Comparison of ENCODE assay signal across 20 cellular contexts in the genomic region with DNA sequence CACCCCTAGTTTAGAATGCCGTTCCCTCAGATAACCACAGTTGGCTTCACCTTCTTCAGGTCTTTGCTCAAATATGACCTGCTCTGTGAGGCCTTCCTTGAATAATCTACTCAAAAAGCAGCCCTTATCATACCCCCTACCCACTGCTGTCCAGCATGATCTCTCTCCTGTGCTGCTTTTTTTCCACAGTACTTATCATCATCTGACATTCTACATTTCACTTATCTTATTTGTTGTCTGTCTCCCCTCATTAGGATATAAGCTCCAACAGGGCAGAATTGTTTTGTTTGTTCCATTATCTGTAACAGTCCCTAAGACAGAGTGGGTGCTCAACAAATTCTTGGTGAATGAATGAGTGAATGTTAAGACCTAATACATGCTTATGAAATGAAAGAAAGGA. TPM values are rescaled to one million over a fixed set of nuclear protein-coding genes. Genes with fewer than 3 reads are reported as not detected.
DNase-seq lines count a peak whose midpoint lies in the region; ATAC-seq and TF ChIP-seq lines count a peak whose summit lies in the region.
"Had no signal": no experiment of that assay in that cellular context is flagged by ENCODE, and none has a peak within 500 bp of the region (broad histone marks: within the 10 kb centered on the region; RNA-seq: fewer than 3 reads in every experiment).

No MANE protein-coding gene starts in this region.

- H3K4me1 ChIP-seq in heart left ventricle (peaks cover 2 to 59% (median 43%) of the 10 kb centered on the region in 12 donors), mesendoderm (ENCODE audit: control insufficient read depth, low read depth, low read length) (peaks cover 12% of the 10 kb centered on the region), subcutaneous abdominal adipose tissue (ENCODE audit: control insufficient read depth in 5 of 5, insufficient read depth in 5 of 5, low read length in 5 of 5) (peaks cover 0 to 30% (median 25%) of the 10 kb centered on the region in 5 donors)
- H3K4me1 ChIP-seq: parathyroid adenoma had no signal

- H3K27ac ChIP-seq in heart left ventricle (peak overlapping the region in 11 of 12 donors; percentile 26 to 78 (median 50)), mesendoderm (ENCODE audit: low read depth, low read length) (no peak overlapping the region), subcutaneous abdominal adipose tissue (ENCODE audit: low read depth, low read length) (peak overlapping the region; percentile 4)
- H3K27ac ChIP-seq: esophagus muscularis mucosa, gastroesophageal sphincter, parathyroid adenoma, SK-N-MC had no signal

- H3K9me3 Mint-ChIP-seq in activated B cell treated with CpG ODN at 0.5 μM for 24 hours: no peaks in the 10 kb centered on the region

- TF ChIP-seq CTCF in heart left ventricle (IDR thresholded peaks at IDR 0.05) (no peak), activated B cell treated with CpG ODN at 0.5 μM for 24 hours (IDR thresholded peaks at IDR 0.05) (no peak)

- H3K4ac ChIP-seq in mesendoderm (ENCODE audit: low read depth, low read length): no peak overlapping the region

- H4K5ac ChIP-seq in mesendoderm (ENCODE audit: low read length): no peak overlapping the region

- intact Hi-C loops in heart left ventricle (cut with DNase I) (no loop called here), Right ventricle myocardium inferior (cut with DNase I) (no loop called here), activated B cell treated with CpG ODN at 0.5 μM for 24 hours (cut with micrococcal nuclease) (no loop called here)

- no peak overlapping the region for H3K4me2 ChIP-seq in mesendoderm (ENCODE audit: low read length)

- no peak overlapping the region for H2BK15ac ChIP-seq in mesendoderm (replicated peaks; ENCODE audit: low read depth)

- no peaks in the 10 kb centered on the region for H3K27me3 ChIP-seq in heart left ventricle
- H3K27me3 ChIP-seq in mesendoderm (ENCODE audit: insufficient read depth, low read length, poor library complexity): no peaks in the 10 kb centered on the region
- H3K27me3 ChIP-seq in subcutaneous abdominal adipose tissue (ENCODE audit: control insufficient read depth in 5 of 5, insufficient read depth in 4 of 5, low read length in 5 of 5): no peaks in the 10 kb centered on the region
- H3K27me3 ChIP-seq: esophagus muscularis mucosa, gastroesophageal sphincter, sigmoid colon, uterus had no signal

- H4K8ac ChIP-seq in mesendoderm (ENCODE audit: low read depth, low read length): no peak overlapping the region

- WGBS in heart left ventricle, 4 donors: 33 to 48% (median 43%) methylated on average over 1 of the region's 1 CpG
- WGBS in mesendoderm (ENCODE audit: extremely low coverage, insufficient coverage, low lambda C conversion rate): no CpG with 5 or more reads among the region's 1 CpG

- no peak overlapping the region for H3K23ac ChIP-seq in mesendoderm (ENCODE audit: low read length)

- no peak overlapping the region for H3K4me3 Mint-ChIP-seq in activated B cell treated with CpG ODN at 0.5 μM for 24 hours

- H3K79me1 ChIP-seq in mesendoderm (ENCODE audit: low read length): peaks cover 16% of the 10 kb centered on the region

- CTCF ChIA-PET in activated B cell treated with CpG ODN at 0.5 μM for 24 hours (lab: Charles Lee): interaction anchor here (0.7 kb wide), 1 partner anchor 81 kb away, joined by 3 read pairs; no protein-coding TSS in a partner anchor

- no peak for TF ChIP-seq POLR2A in heart left ventricle (IDR thresholded peaks at IDR 0.05)

- no peak overlapping the region for H3K56ac ChIP-seq in mesendoderm (ENCODE audit: low read length)

- H3K36me3 ChIP-seq in heart left ventricle (no peaks in the 10 kb centered on the region), mesendoderm (ENCODE audit: control insufficient read depth, insufficient read depth, low read length) (no peaks in the 10 kb centered on the region), subcutaneous abdominal adipose tissue (ENCODE audit: control insufficient read depth in 5 of 5, insufficient read depth in 5 of 5, low read length in 5 of 5) (peaks cover 0 to 7% (median 0%) of the 10 kb centered on the region in 5 donors)
- H3K36me3 ChIP-seq: gastroesophageal sphincter, sigmoid colon, uterus had no signal

- H3K4me3 ChIP-seq in heart left ventricle: no peak overlapping the region
- H3K4me3 ChIP-seq in mesendoderm (ENCODE audit: low read length): no peak overlapping the region
- H3K4me3 ChIP-seq in subcutaneous abdominal adipose tissue (ENCODE audit: low read depth in 1 of 5, low read length in 5 of 5): no peak overlapping the region
- H3K4me3 ChIP-seq: esophagus muscularis mucosa, gastroesophageal sphincter, sigmoid colon, SK-N-MC, uterus had no signal

- peaks cover 54% of the 10 kb centered on the region for H3K36me3 Mint-ChIP-seq in activated B cell treated with CpG ODN at 0.5 μM for 24 hours (ENCODE audit: low read depth)

- no peaks in the 10 kb centered on the region for H3K9me3 ChIP-seq in heart left ventricle
- H3K9me3 ChIP-seq in subcutaneous abdominal adipose tissue (ENCODE audit: control insufficient read depth in 5 of 5, low read length in 5 of 5): no peaks in the 10 kb centered on the region
- H3K9me3 ChIP-seq: esophagus muscularis mucosa, gastroesophageal sphincter, sigmoid colon, uterus had no signal

- H3K27me3 Mint-ChIP-seq in activated B cell treated with CpG ODN at 0.5 μM for 24 hours: no peaks in the 10 kb centered on the region

- no peak overlapping the region for H3K9ac ChIP-seq in mesendoderm (ENCODE audit: low read length)
- no peak overlapping the region for H3K9ac ChIP-seq in subcutaneous abdominal adipose tissue (ENCODE audit: low read length in 5 of 5)
- H3K9ac ChIP-seq: parathyroid adenoma had no signal

- ATAC-seq in heart left ventricle (no peak), Right ventricle myocardium inferior (no peak), activated B cell treated with CpG ODN at 0.5 μM for 24 hours (ENCODE audit: low read depth) (no peak)
- ATAC-seq: gastroesophageal sphincter had no signal

- H3K79me2 ChIP-seq in mesendoderm (ENCODE audit: control insufficient read depth, insufficient read depth, low read length): peaks cover 17% of the 10 kb centered on the region

- POLR2A ChIA-PET in activated B cell treated with CpG ODN at 0.5 μM for 24 hours (lab: Charles Lee): interaction anchor here (0.8 kb wide), 1 partner anchor 12 kb away, joined by 3 read pairs; no protein-coding TSS in a partner anchor

- peaks cover 68% of the 10 kb centered on the region for H3K4me1 Mint-ChIP-seq in activated B cell treated with CpG ODN at 0.5 μM for 24 hours

- DNase-seq in heart left ventricle (no peak), Right ventricle myocardium inferior (ENCODE audit: missing footprints) (no peak), activated B cell treated with CpG ODN at 0.5 μM for 24 hours (no peak), mesendoderm (peak; percentile 82), NCI-H1092 (lab: John Stamatoyannopoulos, UW) (no peak), activated gamma-delta T cell (lab: John Stamatoyannopoulos, UW) (no peak)
- DNase-seq in activated CD4-positive, alpha-beta T cell treated with anti-CD3 and anti-CD28 coated beads, Interleukin-2, amount 50 U/mL, for 1 hour: no peak
- DNase-seq: activated CD4-positive, alpha-beta T cell treated with anti-CD3 and anti-CD28 coated beads, Interleukin-2, amount 50 U/mL, for 4 hours; activated naive CD4-positive, alpha-beta T cell; kidney glomerular epithelial cell; NCI-H1417; NCI-H510A treated with DMSO at 0.1 percent for 48 hours; sigmoid colon; T-helper 2 cell; uterus had no signal

- H2BK5ac ChIP-seq in mesendoderm (ENCODE audit: low read length): no peak overlapping the region

- H2BK120ac ChIP-seq in mesendoderm (ENCODE audit: low read depth, low read length): no peak overlapping the region

- H3K27ac Mint-ChIP-seq in activated B cell treated with CpG ODN at 0.5 μM for 24 hours: peak overlapping the region; percentile 47

- H2AK5ac ChIP-seq in mesendoderm (ENCODE audit: low read length): no peak overlapping the region

- no peak overlapping the region for H3K18ac ChIP-seq in mesendoderm (ENCODE audit: low read length)

RNA-seq across cellular contexts. Expression of a gene that starts 18.1 kb away (rescaled TPM):
- 10 to 100 TPM; 26.3 to 53.7 (median 36.8) TPM for total RNA-seq in heart left ventricle
- polyA plus RNA-seq in heart left ventricle: 10 to 100 TPM; 13.9 to 15.4 TPM
- 34.5 TPM for total RNA-seq in Right ventricle myocardium inferior
- 91.4 and 93.2 TPM in 2 replicates for total RNA-seq in activated B cell treated with CpG ODN at 0.5 μM for 24 hours
- polyA plus RNA-seq in mesendoderm (2013, experiment 1 of 2): 15.3 TPM
- polyA plus RNA-seq in mesendoderm (2013, experiment 2 of 2): 14.4 TPM
